Comparison of ENCODE assay signal across 35 cellular contexts in the genomic region with DNA sequence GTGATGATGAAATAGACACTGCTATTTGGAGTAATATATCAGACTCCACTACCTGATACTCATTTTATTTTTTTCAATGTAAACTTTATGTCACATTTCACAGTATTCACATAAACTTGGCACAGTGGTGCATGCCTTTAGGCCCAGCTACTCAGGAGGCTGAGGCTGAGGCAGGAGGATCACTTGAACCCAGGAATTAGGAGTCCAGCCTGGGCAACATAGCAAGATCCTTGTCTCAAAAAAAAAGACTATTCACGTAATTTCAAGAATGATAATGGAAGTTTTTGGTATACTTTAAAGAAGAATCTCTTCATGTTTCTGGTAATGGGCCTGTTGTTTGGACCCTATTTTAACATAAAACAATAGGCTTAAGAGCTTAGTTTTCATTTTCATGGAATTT.
"Had no signal": no experiment of that assay in that cellular context is flagged by ENCODE, and none has a peak within 500 bp of the region (broad histone marks: within the 10 kb centered on the region; RNA-seq: fewer than 3 reads in every experiment).

No MANE protein-coding gene starts in this region.

- H3K4me3 ChIP-seq: MG63 had no signal

- H3K9me3 ChIP-seq: MG63 had no signal

- H3K27me3 ChIP-seq: MG63 had no signal

- DNase-seq: Karpas-422, Kasumi-1, MG63, MM.1S, MV-4-11, NCI-H1048, NCI-H1092, NCI-H1092 treated with DMSO at 0.1 percent for 48 hours, NCI-H1105, NCI-H1105 treated with DMSO at 0.1 percent for 48 hours, NCI-H1417, NCI-H1417 treated with DMSO at 0.1 percent for 48 hours, NCI-H1436, NCI-H1436 treated with DMSO at 0.1 percent for 48 hours, NCI-H146, NCI-H1694, NCI-H1694 treated with DMSO at 0.1 percent for 48 hours, NCI-H187, NCI-H187 treated with DMSO at 0.1 percent for 48 hours, NCI-H1930, NCI-H2029, NCI-H2029 treated with DMSO at 0.1 percent for 48 hours, NCI-H2081, NCI-H2081 treated with DMSO at 0.1 percent for 48 hours, NCI-H2107, NCI-H2171, NCI-H2171 treated with DMSO at 0.1 percent for 48 hours, NCI-H2227 treated with DMSO at 0.1 percent for 48 hours, NCI-H226, NCI-H345, NCI-H446, NCI-H446 treated with DMSO at 0.1 percent for 48 hours, NCI-H510A, NCI-H510A treated with DMSO at 0.1 percent for 48 hours, NCI-H524 had no signal
